ENCODE assay signal across 19 cellular contexts in genomic region chrX:45324941-45325340, GRCh38.
"Had no signal": no experiment of that assay in that cellular context is flagged by ENCODE, and none has a peak within 500 bp of the region (broad histone marks: within the 10 kb centered on the region; RNA-seq: fewer than 3 reads in every experiment).

No MANE protein-coding gene starts in this region.

- H3K36me3 ChIP-seq: neutrophil, right atrium auricular region, suprapubic skin had no signal

- H3K4me3 ChIP-seq: right atrium auricular region, suprapubic skin had no signal

- DNase-seq: activated CD4-positive, alpha-beta T cell treated with anti-CD3 and anti-CD28 coated beads for 1 hour; activated CD4-positive, alpha-beta T cell treated with anti-CD3 and anti-CD28 coated beads, Interleukin-2, amount 50 U/mL, for 48 hours; activated naive CD4-positive, alpha-beta T cell treated with Interleukin-2 at 50 U/mL for 16 hours; activated naive CD8-positive, alpha-beta T cell treated with anti-CD3 and anti-CD28 coated beads, Interleukin-2, amount 50 U/mL, for 24 hours; central memory CD4-positive, alpha-beta T cell; effector memory CD8-positive, alpha-beta T cell; islet precursor cell; mammary epithelial cell; natural killer cell; small intestine; T-cell; T1000; trophoblast cell had no signal

- ATAC-seq: activated naive CD8-positive, alpha-beta T cell treated with anti-CD3 and anti-CD28 coated beads, Interleukin-2, amount 50 U/mL, for 24 hours; activated T-helper 17 cell treated with anti-CD3 and anti-CD28 coated beads, Interleukin-2, amount 50 U/mL, for 72 hours; effector memory CD8-positive, alpha-beta T cell; left lobe of liver; natural killer cell; T-cell had no signal

- H3K27me3 ChIP-seq: neutrophil, right atrium auricular region, suprapubic skin had no signal

- H3K9me3 ChIP-seq: neutrophil, right atrium auricular region, suprapubic skin had no signal

- H3K4me1 ChIP-seq: right atrium auricular region, suprapubic skin had no signal

- H3K27ac ChIP-seq: epithelial cell of prostate, neutrophil, right atrium auricular region, suprapubic skin had no signal
